In genomic region chr1:224637510-224637909, GRCh38 we compare ENCODE assay signal across 1 cellular context.
TF ChIP-seq lines count a peak whose summit lies in the region.

No MANE protein-coding gene starts in this region.

TF ChIP-seq in GM12878, 131 proteins besides CTCF, POLR2A, EP300 and RAD21 (continued from another document):
- TF ChIP-seq ZBTB33 (IDR thresholded peaks at IDR 0.05) (no peak), HDGF (IDR thresholded peaks at IDR 0.05) (no peak), RELB (IDR thresholded peaks at IDR 0.05; ENCODE audit: low read depth) (no peak), ATF2 (IDR thresholded peaks at IDR 0.05; ENCODE audit: low read length) (no peak), HCFC1 (IDR thresholded peaks at IDR 0.05; ENCODE audit: low read length) (no peak), SUZ12 (IDR thresholded peaks at IDR 0.05; ENCODE audit: unreplicated experiment) (no peak)
